ENCODE assay signal across 33 cellular contexts in genomic region chr6:130794686-130795085, GRCh38. TPM values are rescaled to one million over a fixed set of nuclear protein-coding genes. Genes with fewer than 3 reads are reported as not detected.
"Had no signal": no experiment of that assay in that cellular context is flagged by ENCODE, and none has a peak within 500 bp of the region (broad histone marks: within the 10 kb centered on the region; RNA-seq: fewer than 3 reads in every experiment).

No MANE protein-coding gene starts in this region.

- ATAC-seq: gastrocnemius medialis; left lung; mucosa of descending colon; natural killer cell treated with Interleukin-12 subunit alpha and Interleukin-12 subunit beta and Interleukin-15 and Interleukin-18, amount 100 ng/mL, for 72 hours; stimulated activated naive B cell treated with anti-CD40 and anti-IgM and Interleukin-4, amounts not matched to agents 10 μg/mL and 1 μg/mL and 100 μg/mL, for 72 hours; upper lobe of right lung had no signal

- H3K4me3 Mint-ChIP-seq: mesothelial cell of epicardium; naive B cell; natural killer cell treated with Interleukin-12 subunit alpha and Interleukin-12 subunit beta and Interleukin-15 and Interleukin-18, amount 100 ng/mL, for 72 hours; neural progenitor cell; stimulated activated naive B cell treated with anti-CD40 and anti-IgM and Interleukin-4, amounts not matched to agents 10 μg/mL and 1 μg/mL and 100 μg/mL, for 72 hours; stimulated activated naive CD8-positive, alpha-beta T cell treated with anti-CD3 and anti-CD28 coated beads, Interleukin-15, Interleukin-2, amounts not matched to agents 100 ng/mL and 50 ng/mL, for 24 hours had no signal

- H3K27me3 Mint-ChIP-seq: naive B cell; progenitor cell of endocrine pancreas; stimulated activated naive B cell treated with anti-CD40 and anti-IgM and Interleukin-4, amounts not matched to agents 10 μg/mL and 1 μg/mL and 100 μg/mL, for 72 hours; stimulated activated naive CD8-positive, alpha-beta T cell treated with anti-CD3 and anti-CD28 coated beads, Interleukin-15, Interleukin-2, amounts not matched to agents 100 ng/mL and 50 ng/mL, for 24 hours had no signal

- H3K79me2 ChIP-seq: parathyroid adenoma had no signal

- DNase-seq: effector memory CD4-positive, alpha-beta T cell; gastrocnemius medialis; head of caudate nucleus; kidney; left lung; mesenchymal stem cell; mucosa of descending colon; naive B cell; spleen; stimulated activated CD4-positive, alpha-beta T cell treated with anti-CD3 and anti-CD28 coated beads, Interleukin-4, amount 100 ng/mL, for 4 hours; stimulated activated naive B cell treated with anti-CD40 and anti-IgM and Interleukin-4, amounts not matched to agents 10 μg/mL and 1 μg/mL and 100 μg/mL, for 72 hours; transverse colon; upper lobe of right lung; uterus had no signal

- H3K4me3 ChIP-seq: coronary artery, esophagus muscularis mucosa, gastrocnemius medialis, left lung, mucosa of descending colon, neural progenitor cell, right atrium auricular region, skin epidermis, spleen, transverse colon, upper lobe of right lung, uterus had no signal

- H3K36me3 Mint-ChIP-seq: naive B cell; natural killer cell treated with Interleukin-12 subunit alpha and Interleukin-12 subunit beta and Interleukin-15 and Interleukin-18, amount 100 ng/mL, for 72 hours; neural progenitor cell; stimulated activated naive B cell treated with anti-CD40 and anti-IgM and Interleukin-4, amounts not matched to agents 10 μg/mL and 1 μg/mL and 100 μg/mL, for 72 hours had no signal

- H3K9me3 ChIP-seq: esophagus muscularis mucosa, gastrocnemius medialis, transverse colon, upper lobe of right lung had no signal

- H3K9me3 Mint-ChIP-seq: natural killer cell treated with Interleukin-12 subunit alpha and Interleukin-12 subunit beta and Interleukin-15 and Interleukin-18, amount 100 ng/mL, for 72 hours had no signal

- H3K27ac ChIP-seq: coronary artery, esophagus muscularis mucosa, gastrocnemius medialis, left lung, neural progenitor cell, parathyroid adenoma, right atrium auricular region, skin epidermis, spleen, transverse colon, upper lobe of right lung, uterus had no signal

- H2AFZ ChIP-seq: neural progenitor cell, parathyroid adenoma had no signal

- H3K27ac Mint-ChIP-seq: naive B cell; natural killer cell treated with Interleukin-12 subunit alpha and Interleukin-12 subunit beta and Interleukin-15 and Interleukin-18, amount 100 ng/mL, for 72 hours; neural progenitor cell; stimulated activated naive B cell treated with anti-CD40 and anti-IgM and Interleukin-4, amounts not matched to agents 10 μg/mL and 1 μg/mL and 100 μg/mL, for 72 hours; stimulated activated naive CD8-positive, alpha-beta T cell treated with anti-CD3 and anti-CD28 coated beads, Interleukin-15, Interleukin-2, amounts not matched to agents 100 ng/mL and 50 ng/mL, for 24 hours had no signal

- H3K4me1 ChIP-seq: left lung, neural progenitor cell, parathyroid adenoma, spleen, transverse colon, upper lobe of right lung, uterus had no signal

- H3K27me3 ChIP-seq: esophagus muscularis mucosa, gastrocnemius medialis, left lung, neural progenitor cell, right atrium auricular region, spleen, transverse colon, upper lobe of right lung, uterus had no signal

- H3K4me1 Mint-ChIP-seq: naive B cell, neural progenitor cell had no signal

- H3K4me2 ChIP-seq: neural progenitor cell had no signal

- H3K36me3 ChIP-seq: esophagus muscularis mucosa, gastrocnemius medialis, left lung, neural progenitor cell, right atrium auricular region, spleen, transverse colon, upper lobe of right lung had no signal

RNA-seq across cellular contexts. Expression of gene SMLR1, which starts 32.5 kb away (rescaled TPM):
- total RNA-seq: chondrocyte; dermis blood vessel endothelial cell; endothelial cell of umbilical vein; epithelial cell of proximal tubule; esophagus muscularis mucosa; fibroblast of villous mesenchyme; gastrocnemius medialis; glomerular endothelial cell; left lung; lower leg skin; lung microvascular endothelial cell; mesothelial cell of epicardium; mucosa of descending colon; natural killer cell treated with Interleukin-12 subunit alpha and Interleukin-12 subunit beta and Interleukin-15 and Interleukin-18, amount 100 ng/mL, for 72 hours; osteoblast; right atrium auricular region; spleen; transverse colon; upper lobe of right lung; uterus had no signal
- polyA plus RNA-seq: endothelial cell of umbilical vein, spleen had no signal
